ENCODE assay signal across 9 cellular contexts in genomic region chr1:200837931-200838571, GRCh38. TPM values are rescaled to one million over a fixed set of nuclear protein-coding genes. Genes with fewer than 3 reads are reported as not detected.
DNase-seq lines count a peak whose midpoint lies in the region; ATAC-seq and TF ChIP-seq lines count a peak whose summit lies in the region.
"Had no signal": no experiment of that assay in that cellular context is flagged by ENCODE, and none has a peak within 500 bp of the region (broad histone marks: within the 10 kb centered on the region; RNA-seq: fewer than 3 reads in every experiment).

No MANE protein-coding gene starts in this region.

- H3K14ac ChIP-seq in IMR-90 (replicated peaks; ENCODE audit: low read depth, low read length) = no peak overlapping the region

- peaks cover 8% of the 10 kb centered on the region; the same call in 1 of the 2 replicates for H3K9me1 ChIP-seq in IMR-90 (ENCODE audit: insufficient read depth, low read length)

- peak overlapping the region; percentile 26 for H2BK5ac ChIP-seq in IMR-90 (ENCODE audit: low read depth, low read length, poor library complexity, severe bottlenecking)

- H2BK120ac ChIP-seq in IMR-90 (ENCODE audit: low read depth, low read length) = no peak overlapping the region

- H4K91ac ChIP-seq in IMR-90 (ENCODE audit: insufficient read depth, low read depth, low read length) = no peak overlapping the region

- ATAC-seq in IMR-90 (ENCODE audit: low read depth) (peak; percentile 35), sciatic nerve (no peak), GM18502 (IDR thresholded peaks at IDR 0.05; ENCODE audit: poor library complexity, unreplicated experiment) (no peak)

- peaks cover 9% of the 10 kb centered on the region; the same call in 1 of the 2 replicates for H4K20me1 ChIP-seq in IMR-90 (ENCODE audit: insufficient read depth, low read length)

- dilution Hi-C loops in IMR-90 (cut with HindIII; ENCODE audit: low sequenced_read_pairs, unreplicated experiment) = no loop called here

- peaks cover 21 to 50% of the 10 kb centered on the region in 2 experiments for H3K79me1 ChIP-seq in IMR-90 (ENCODE audit: low read depth in 1 of 2, low read length in 2 of 2)

- TF ChIP-seq EP300 in suprapubic skin (IDR thresholded peaks at IDR 0.05) = no peak

- H2AK9ac ChIP-seq in IMR-90 (replicated peaks; ENCODE audit: low read depth, low read length, poor library complexity) = no peak overlapping the region

- WGBS in IMR-90 (ENCODE audit: extremely low coverage in 2 of 2, insufficient read length in 1 of 2), 2 experiments = no CpG with 5 or more reads among the region's 2 CpGs
- 42% methylated on average over 2 of the region's 2 CpGs for WGBS in suprapubic skin

- intact Hi-C loops in IMR-90 (cut with micrococcal nuclease) = loop anchor here (1.0 kb wide), 1 partner anchor 218 kb away; the partner anchor contains the start of gene KIF14
- intact Hi-C loops in sciatic nerve (cut with DNase I) = no loop called here

- no peaks in the 10 kb centered on the region for H3K27me3 ChIP-seq in IMR-90 (ENCODE audit: control insufficient read depth, insufficient read depth, low read length)
- H3K27me3 ChIP-seq in suprapubic skin = no peaks in the 10 kb centered on the region

- H3K4me1 ChIP-seq in IMR-90 (ENCODE audit: control insufficient read depth, insufficient read depth, low read length) (no peaks in the 10 kb centered on the region; the same call in 1 of the 2 replicates), suprapubic skin (no peaks in the 10 kb centered on the region)

- no peak overlapping the region for H2BK15ac ChIP-seq in IMR-90 (ENCODE audit: low read depth, low read length)

- peak; percentile 32 for TF ChIP-seq RAD21 in IMR-90 (IDR thresholded peaks at IDR 0.05; ENCODE audit: low read length)

- TF ChIP-seq CTCF in IMR-90 (conservative IDR thresholded peaks at IDR 0.05; ENCODE audit: low read depth, low read length) (peak; percentile 50), suprapubic skin (IDR thresholded peaks at IDR 0.05) (peak in 1 of 2 donors; percentile 20)

- CTCF ChIA-PET in IMR-90 (lab: Yijun Ruan, JAX) = interaction anchor here (1.1 to 2.7 kb wide), 2 partner anchors 13 to 215 kb away, joined by 3 to 8 read pairs; no protein-coding TSS in a partner anchor

- no peak overlapping the region for H3K18ac ChIP-seq in IMR-90 (ENCODE audit: low read depth, low read length)

- no TSS peak for BruUV-seq in IMR-90 (replicated peaks; lab: Mats Ljungman, UMichigan)

- TF ChIP-seq POLR2A in IMR-90 (IDR thresholded peaks at IDR 0.05; ENCODE audit: low read depth, low read length) = no peak
- no peak for TF ChIP-seq POLR2A in suprapubic skin (IDR thresholded peaks at IDR 0.05)

- H3K27ac ChIP-seq in IMR-90 (ENCODE audit: insufficient read depth, low read length) (no peak overlapping the region), suprapubic skin (no peak overlapping the region)

- H3K4me3 ChIP-seq in IMR-90 (ENCODE audit: insufficient read depth, low read depth, low read length) (no peak overlapping the region), suprapubic skin (no peak overlapping the region)

- H3K4me2 ChIP-seq in IMR-90 (ENCODE audit: low read depth, low read length) = no peak overlapping the region

- H3K23ac ChIP-seq in IMR-90 (ENCODE audit: low read depth, low read length) = no peak overlapping the region

- H4K8ac ChIP-seq in IMR-90 (ENCODE audit: low read depth in 2 of 2, low read length in 2 of 2) = no peak overlapping the region

- no peak overlapping the region for H3K9ac ChIP-seq in IMR-90 (ENCODE audit: low read depth, low read length)

- no peak overlapping the region for H3K4ac ChIP-seq in IMR-90 (ENCODE audit: low read depth, low read length)

- H2AFZ ChIP-seq in IMR-90 (replicated peaks; ENCODE audit: low read length, poor library complexity) = no peak overlapping the region

- no peak overlapping the region for H3K56ac ChIP-seq in IMR-90 (ENCODE audit: extremely low read depth, insufficient read depth, low read length)

- POLR2A ChIA-PET in IMR-90 (lab: Charles Lee; ENCODE audit: unreplicated experiment) = interaction anchor here (0.6 kb wide), 1 partner anchor 279 kb away, joined by 3 read pairs; no protein-coding TSS in a partner anchor

- in situ Hi-C loops in IMR-90 (cut with MboI; ENCODE audit: low sequenced_read_pairs) = no loop called here

- H3K9me3 ChIP-seq in IMR-90 (ENCODE audit: control insufficient read depth, insufficient read depth, low read length) (no peaks in the 10 kb centered on the region), suprapubic skin (no peaks in the 10 kb centered on the region)

- no peak overlapping the region for H4K5ac ChIP-seq in IMR-90 (ENCODE audit: low read depth, low read length)

- no peak overlapping the region for H2BK20ac ChIP-seq in IMR-90 (ENCODE audit: low read depth, low read length)

- no peak overlapping the region for H2AK5ac ChIP-seq in IMR-90 (ENCODE audit: low read depth, low read length)

- H3K36me3 ChIP-seq in IMR-90 (ENCODE audit: control insufficient read depth, insufficient read depth, low read length) (peaks cover 7% of the 10 kb centered on the region), suprapubic skin (peaks cover 10% of the 10 kb centered on the region)

- peak; percentile 14 for DNase-seq in COLO829 (ENCODE audit: low spot score)
- peak; percentile 41 for DNase-seq in IMR-90
- peak; percentile 47 for DNase-seq in amniotic epithelial cell (ENCODE audit: low read depth)
- peak; percentile 43 to 53 for DNase-seq in lung microvascular endothelial cell (ENCODE audit: low read depth in 2 of 2)
- no peak for DNase-seq in stimulated activated naive CD4-positive, alpha-beta T cell (lab: John Stamatoyannopoulos, UW)
- no peak for DNase-seq in suprapubic skin (ENCODE audit: low spot score in 2 of 2)
- no peak for DNase-seq in sciatic nerve (ENCODE audit: low spot score)
- DNase-seq: activated B cell treated with CpG ODN at 0.5 μM for 24 hours had no signal

TF ChIP-seq in IMR-90, 13 proteins besides CTCF, POLR2A, EP300 and RAD21:
- TF ChIP-seq MXI1 (IDR thresholded peaks at IDR 0.05; ENCODE audit: borderline replicate concordance, low read depth, low read length) = no peak
- TF ChIP-seq ELK1 (IDR thresholded peaks at IDR 0.05; ENCODE audit: borderline replicate concordance, low read depth, low read length) = no peak
- TF ChIP-seq SMC3 (IDR thresholded peaks at IDR 0.05; ENCODE audit: low read depth, low read length) = peak; percentile 27; the same call in 1 of the 2 replicates
- no peak for TF ChIP-seq CEBPB (IDR thresholded peaks at IDR 0.05; ENCODE audit: low read depth, low read length)
- TF ChIP-seq RFX5 (IDR thresholded peaks at IDR 0.05; ENCODE audit: low read depth, low read length) = no peak

RNA-seq across cellular contexts. Expression of gene GPR25, which starts 34.7 kb away (rescaled TPM):
- total RNA-seq in IMR-90 (2012; rRNA removed) (not detected in 2 replicates), lung microvascular endothelial cell (not detected in 2 replicates), suprapubic skin (not detected), sciatic nerve (not detected)
- not detected in 2 replicates for polyA plus RNA-seq in IMR-90 (2012; rRNA removed)
- not detected in 2 replicates for polyA plus RNA-seq in IMR-90 (2012; cell fraction: cytosol; rRNA removed)
- polyA plus RNA-seq in IMR-90 (2012; cell fraction: nucleus; rRNA removed; ENCODE audit: low replicate concordance) = not detected in 2 replicates

RNA-seq across cellular contexts. Expression of gene INAVA, which starts 56.6 kb away (rescaled TPM):
- total RNA-seq in IMR-90 (2012; rRNA removed) = under 0.01 TPM in 1 of 2 replicates, not detected in the other
- 0.07 and 0.13 TPM in 2 replicates for polyA plus RNA-seq in IMR-90 (2012; rRNA removed)
- 0.02 and 0.21 TPM in 2 replicates for polyA plus RNA-seq in IMR-90 (2012; cell fraction: cytosol; rRNA removed)
- 0.24 and 0.48 TPM in 2 replicates for polyA plus RNA-seq in IMR-90 (2012; cell fraction: nucleus; rRNA removed; ENCODE audit: low replicate concordance)
- total RNA-seq in lung microvascular endothelial cell = under 0.01 TPM in 1 of 2 replicates, not detected in the other
- total RNA-seq in suprapubic skin = 100 to 1,000 TPM; 110 to 137 (median 117) TPM
- total RNA-seq in sciatic nerve = 0.45 TPM

Comparison
In these comparisons a context has a peak if more than half of its experiments do, and no peak if none do; other contexts are left out.
1. DNase-seq: peak in COLO829 (single experiment), IMR-90 (single experiment), amniotic epithelial cell (single experiment) and lung microvascular endothelial cell (2 of 2); none in stimulated activated naive CD4-positive, alpha-beta T cell (0 of 6), suprapubic skin (0 of 2) and sciatic nerve (single experiment).
2. RNA of gene INAVA, which starts 56.6 kb away (total RNA-seq): 110 to 137 TPM in suprapubic skin; 0.45 TPM in sciatic nerve (single experiment), under 0.01 TPM in IMR-90 and under 0.01 TPM in lung microvascular endothelial cell; every median in the first group is over 10 times any median in the second.